25 cellular contexts compared by ENCODE assay signal in genomic region chr4:52617467-52618017, GRCh38. TPM values are rescaled to one million over a fixed set of nuclear protein-coding genes. Genes with fewer than 3 reads are reported as not detected.
DNase-seq lines count a peak whose midpoint lies in the region; ATAC-seq and TF ChIP-seq lines count a peak whose summit lies in the region.
"Had no signal": no experiment of that assay in that cellular context is flagged by ENCODE, and none has a peak within 500 bp of the region (broad histone marks: within the 10 kb centered on the region; RNA-seq: fewer than 3 reads in every experiment).

No MANE protein-coding gene starts in this region.

- H3K27ac ChIP-seq in caudate nucleus (ENCODE audit: low read depth, low read length), result peak overlapping the region; percentile 68
- H3K27ac ChIP-seq: ascending aorta, skin epidermis, transverse colon had no signal

- DNase-seq in activated T-cell treated with anti-CD3 and anti-CD28 coated beads, Interleukin-2, amount 50 U/mL, for 4 hours, result no peak
- DNase-seq in activated T-cell treated with anti-CD3 and anti-CD28 coated beads, Interleukin-2, amount 50 U/mL, for 72 hours, result no peak
- DNase-seq in GM20000 (ENCODE audit: low spot score) (peak; percentile 20), caudate nucleus (lab: John Stamatoyannopoulos, UW) (peak in 1 of 61 donors; percentile 9), OCI-M1 (lab: John Stamatoyannopoulos, UW) (no peak), OCI-M2 (lab: John Stamatoyannopoulos, UW; ENCODE audit: unreplicated experiment) (no peak)
- DNase-seq in stimulated activated effector memory CD8-positive, alpha-beta T cell treated with anti-CD3 and anti-CD28 coated beads, Interleukin-12 subunit alpha, Interleukin-12 subunit beta, amount 100 ng/mL, for 72 hours (ENCODE audit: low spot score in 2 of 2), result no peak
- DNase-seq: activated CD4-positive, alpha-beta T cell treated with anti-CD3 and anti-CD28 coated beads for 36 hours; COR-L47; DMS53; KG1; MG63; NCI-H1105 treated with DMSO at 0.1 percent for 48 hours; NCI-H2029; NCI-H446; transverse colon had no signal

- peaks cover 15% of the 10 kb centered on the region for H3K36me3 Mint-ChIP-seq in activated T-cell treated with anti-CD3 and anti-CD28 coated beads, Interleukin-2, amount 50 U/mL, for 4 hours (ENCODE audit: insufficient read depth)
- peaks cover 0 to 2% of the 10 kb centered on the region in 2 donors for H3K36me3 Mint-ChIP-seq in activated T-cell treated with anti-CD3 and anti-CD28 coated beads, Interleukin-2, amount 50 U/mL, for 72 hours (ENCODE audit: insufficient read depth in 2 of 2)
- peaks cover 7% of the 10 kb centered on the region for H3K36me3 Mint-ChIP-seq in stimulated activated effector memory CD8-positive, alpha-beta T cell treated with anti-CD3 and anti-CD28 coated beads, Interleukin-12 subunit alpha, Interleukin-12 subunit beta, amount 100 ng/mL, for 72 hours

- ATAC-seq in activated T-cell treated with anti-CD3 and anti-CD28 coated beads, Interleukin-2, amount 50 U/mL, for 4 hours, result peak in 1 of 2 donors; percentile 14
- ATAC-seq in activated T-cell treated with anti-CD3 and anti-CD28 coated beads, Interleukin-2, amount 50 U/mL, for 72 hours (replicated peaks in 1 of 2), result no peak
- peak; percentile 13 for ATAC-seq in stimulated activated effector memory CD8-positive, alpha-beta T cell treated with anti-CD3 and anti-CD28 coated beads, Interleukin-12 subunit alpha, Interleukin-12 subunit beta, amount 100 ng/mL, for 72 hours
- ATAC-seq in GM21447 (IDR thresholded peaks at IDR 0.05; ENCODE audit: unreplicated experiment), result no peak
- ATAC-seq: activated CD4-positive, alpha-beta T cell treated with anti-CD3 and anti-CD28 coated beads for 36 hours; HCT116; left lobe of liver; SK-N-SH treated with all-trans-retinoic acid at 6 μM for 48 hours had no signal

- H3K9me3 Mint-ChIP-seq in activated T-cell treated with anti-CD3 and anti-CD28 coated beads, Interleukin-2, amount 50 U/mL, for 4 hours, result no peaks in the 10 kb centered on the region
- no peaks in the 10 kb centered on the region for H3K9me3 Mint-ChIP-seq in activated T-cell treated with anti-CD3 and anti-CD28 coated beads, Interleukin-2, amount 50 U/mL, for 72 hours
- no peaks in the 10 kb centered on the region for H3K9me3 Mint-ChIP-seq in stimulated activated effector memory CD8-positive, alpha-beta T cell treated with anti-CD3 and anti-CD28 coated beads, Interleukin-12 subunit alpha, Interleukin-12 subunit beta, amount 100 ng/mL, for 72 hours
- H3K9me3 Mint-ChIP-seq: activated T-helper 2 cell treated with anti-CD3 and anti-CD28 coated beads, Interferon-gamma antibody, Interleukin-2, Interleukin-4, amounts not matched to agents 10 μg/mL and 5 μg/mL and 100 μg/mL, durations not matched to agents 14 hours and 24 hours and 36 hours; memory B cell had no signal

- H3K27me3 Mint-ChIP-seq in activated T-cell treated with anti-CD3 and anti-CD28 coated beads, Interleukin-2, amount 50 U/mL, for 4 hours (ENCODE audit: low read depth), result no peaks in the 10 kb centered on the region
- H3K27me3 Mint-ChIP-seq in activated T-cell treated with anti-CD3 and anti-CD28 coated beads, Interleukin-2, amount 50 U/mL, for 72 hours (ENCODE audit: low read depth), result no peaks in the 10 kb centered on the region
- H3K27me3 Mint-ChIP-seq: activated CD4-positive, alpha-beta T cell treated with anti-CD3 and anti-CD28 coated beads for 36 hours; memory B cell had no signal

- H3K4me1 Mint-ChIP-seq in activated T-cell treated with anti-CD3 and anti-CD28 coated beads, Interleukin-2, amount 50 U/mL, for 4 hours (ENCODE audit: low read depth), result peaks cover 34% of the 10 kb centered on the region
- no peaks in the 10 kb centered on the region for H3K4me1 Mint-ChIP-seq in activated T-cell treated with anti-CD3 and anti-CD28 coated beads, Interleukin-2, amount 50 U/mL, for 72 hours (ENCODE audit: low read depth)
- H3K4me1 Mint-ChIP-seq in stimulated activated effector memory CD8-positive, alpha-beta T cell treated with anti-CD3 and anti-CD28 coated beads, Interleukin-12 subunit alpha, Interleukin-12 subunit beta, amount 100 ng/mL, for 72 hours, result peaks cover 8% of the 10 kb centered on the region

- peak overlapping the region; percentile 4 for H3K4me3 Mint-ChIP-seq in activated T-cell treated with anti-CD3 and anti-CD28 coated beads, Interleukin-2, amount 50 U/mL, for 4 hours
- peak overlapping the region in 1 of 2 donors; percentile 41 for H3K4me3 Mint-ChIP-seq in activated T-cell treated with anti-CD3 and anti-CD28 coated beads, Interleukin-2, amount 50 U/mL, for 72 hours
- H3K4me3 Mint-ChIP-seq in stimulated activated effector memory CD8-positive, alpha-beta T cell treated with anti-CD3 and anti-CD28 coated beads, Interleukin-12 subunit alpha, Interleukin-12 subunit beta, amount 100 ng/mL, for 72 hours, result no peak overlapping the region
- H3K4me3 Mint-ChIP-seq: activated CD4-positive, alpha-beta T cell treated with anti-CD3 and anti-CD28 coated beads for 36 hours; activated naive CD8-positive, alpha-beta T cell; memory B cell had no signal

- no peak for TF ChIP-seq CTCF in GM20000 (IDR thresholded peaks at IDR 0.05; ENCODE audit: extremely low read depth, missing control alignments)

- no peak overlapping the region for H3K27ac Mint-ChIP-seq in activated T-cell treated with anti-CD3 and anti-CD28 coated beads, Interleukin-2, amount 50 U/mL, for 72 hours
- no peak overlapping the region for H3K27ac Mint-ChIP-seq in stimulated activated effector memory CD8-positive, alpha-beta T cell treated with anti-CD3 and anti-CD28 coated beads, Interleukin-12 subunit alpha, Interleukin-12 subunit beta, amount 100 ng/mL, for 72 hours
- H3K27ac Mint-ChIP-seq: activated CD4-positive, alpha-beta T cell treated with anti-CD3 and anti-CD28 coated beads for 36 hours; activated naive CD8-positive, alpha-beta T cell; activated T-helper 2 cell treated with anti-CD3 and anti-CD28 coated beads, Interferon-gamma antibody, Interleukin-2, Interleukin-4, amounts not matched to agents 10 μg/mL and 5 μg/mL and 100 μg/mL, durations not matched to agents 14 hours and 24 hours and 36 hours; memory B cell had no signal

RNA-seq across cellular contexts. Expression of gene USP46, which starts 41.6 kb away (rescaled TPM):
- total RNA-seq in activated T-cell treated with anti-CD3 and anti-CD28 coated beads, Interleukin-2, amount 50 U/mL, for 4 hours, result 10 to 100 TPM in 1 of 3 donors, 1 to 10 TPM in 2; 6.2 to 10.4 (median 7.4) TPM
- total RNA-seq in activated T-cell treated with anti-CD3 and anti-CD28 coated beads, Interleukin-2, amount 50 U/mL, for 72 hours, result 1 to 10 TPM; 4.9 to 8.5 TPM
